In genomic region chr11:46513934-46514342, GRCh38 we compare ENCODE assay signal across 13 cellular contexts.
DNase-seq lines count a peak whose midpoint lies in the region; ATAC-seq, FAIRE-seq and TF ChIP-seq lines count a peak whose summit lies in the region.
"Had no signal": no experiment of that assay in that cellular context is flagged by ENCODE, and none has a peak within 500 bp of the region (broad histone marks: within the 10 kb centered on the region; RNA-seq: fewer than 3 reads in every experiment).

No MANE protein-coding gene starts in this region.

- peaks cover 10% of the 10 kb centered on the region for H3K4me1 Mint-ChIP-seq in activated naive CD8-positive, alpha-beta T cell (ENCODE audit: low read depth)
- H3K4me1 Mint-ChIP-seq in activated naive CD8-positive, alpha-beta T cell treated with anti-CD3 and anti-CD28 coated beads for 36 hours: peaks cover 3% of the 10 kb centered on the region
- peaks cover 5% of the 10 kb centered on the region for H3K4me1 Mint-ChIP-seq in astrocyte (ENCODE audit: low read depth, unreplicated experiment)

- H3K4me2 ChIP-seq in astrocyte (ENCODE audit: low read length): no peak overlapping the region
- peak overlapping the region; percentile 44 for H3K4me2 ChIP-seq in keratinocyte (ENCODE audit: control insufficient read depth, extremely low read depth, insufficient read depth, low read depth, low read length)
- H3K4me2 ChIP-seq: BLaER1 treated with 17β-estradiol and CSF1 and Interleukin-3, amounts not matched to agents 10 nM and 100 nM had no signal

- H3K27me3 Mint-ChIP-seq in activated naive CD8-positive, alpha-beta T cell: no peaks in the 10 kb centered on the region
- H3K27me3 Mint-ChIP-seq in activated naive CD8-positive, alpha-beta T cell treated with anti-CD3 and anti-CD28 coated beads for 36 hours: no peaks in the 10 kb centered on the region
- H3K27me3 Mint-ChIP-seq in astrocyte (ENCODE audit: low read depth, unreplicated experiment): no peaks in the 10 kb centered on the region
- H3K27me3 Mint-ChIP-seq: stimulated activated naive CD8-positive, alpha-beta T cell treated with anti-CD3 and anti-CD28 coated beads, Interleukin-15, Interleukin-2, amounts not matched to agents 100 ng/mL and 50 ng/mL, for 24 hours had no signal

- no peak for TF ChIP-seq CTCF in astrocyte (IDR thresholded peaks at IDR 0.05; ENCODE audit: insufficient read depth, low read depth, low read length)
- no peak for TF ChIP-seq CTCF in keratinocyte (optimal IDR thresholded peaks at IDR 0.05 in 1 of 3, IDR thresholded peaks at IDR 0.05 in 1 of 3, conservative IDR thresholded peaks at IDR 0.05 in 1 of 3; ENCODE audit: extremely low read depth in 1 of 3, insufficient read depth in 2 of 3, low read length in 3 of 3)

- FAIRE-seq in astrocyte (lab: Jason Lieb, UNC) (no peak), keratinocyte (lab: Jason Lieb, UNC) (peak; percentile 95)

- peak overlapping the region; percentile 1 for H3K27ac Mint-ChIP-seq in activated naive CD8-positive, alpha-beta T cell
- no peak overlapping the region for H3K27ac Mint-ChIP-seq in activated naive CD8-positive, alpha-beta T cell treated with anti-CD3 and anti-CD28 coated beads for 36 hours
- H3K27ac Mint-ChIP-seq in astrocyte (ENCODE audit: unreplicated experiment): no peak overlapping the region
- H3K27ac Mint-ChIP-seq: stimulated activated naive CD8-positive, alpha-beta T cell treated with anti-CD3 and anti-CD28 coated beads, Interleukin-15, Interleukin-2, amounts not matched to agents 100 ng/mL and 50 ng/mL, for 24 hours had no signal

- H3K9me1 ChIP-seq in keratinocyte (ENCODE audit: control insufficient read depth, extremely low read depth, insufficient read depth, low read length): no peaks in the 10 kb centered on the region

- H4K20me1 ChIP-seq in astrocyte (ENCODE audit: insufficient read depth, low read length) (peaks cover 51% of the 10 kb centered on the region), keratinocyte (ENCODE audit: control insufficient read depth, extremely low read depth, insufficient read depth, low read length) (peaks cover 7% of the 10 kb centered on the region)

- H2AFZ ChIP-seq in astrocyte (ENCODE audit: low read depth, low read length): no peak overlapping the region
- H2AFZ ChIP-seq in keratinocyte (ENCODE audit: control insufficient read depth, low read length): no peak overlapping the region

- no peak overlapping the region for H3K4me3 Mint-ChIP-seq in activated naive CD8-positive, alpha-beta T cell
- no peak overlapping the region for H3K4me3 Mint-ChIP-seq in activated naive CD8-positive, alpha-beta T cell treated with anti-CD3 and anti-CD28 coated beads for 36 hours
- H3K4me3 Mint-ChIP-seq in astrocyte (ENCODE audit: unreplicated experiment): no peak overlapping the region
- H3K4me3 Mint-ChIP-seq: nephron; stimulated activated naive CD8-positive, alpha-beta T cell treated with anti-CD3 and anti-CD28 coated beads, Interleukin-15, Interleukin-2, amounts not matched to agents 100 ng/mL and 50 ng/mL, for 24 hours had no signal

- no peaks in the 10 kb centered on the region for H3K36me3 ChIP-seq in astrocyte (ENCODE audit: insufficient read depth, low read length)
- peaks cover 0 to 6% of the 10 kb centered on the region in 2 experiments for H3K36me3 ChIP-seq in keratinocyte (ENCODE audit: control insufficient read depth in 2 of 2, extremely low read depth in 1 of 2, insufficient read depth in 2 of 2, low read length in 2 of 2)

- H3K9ac ChIP-seq in astrocyte (ENCODE audit: low read length) (no peak overlapping the region), keratinocyte (ENCODE audit: control insufficient read depth, extremely low read depth, insufficient read depth, low read length) (no peak overlapping the region)
- H3K9ac ChIP-seq: BLaER1 treated with 17β-estradiol and CSF1 and Interleukin-3, amounts not matched to agents 10 nM and 100 nM had no signal

- no peaks in the 10 kb centered on the region for H3K9me3 Mint-ChIP-seq in activated naive CD8-positive, alpha-beta T cell (ENCODE audit: low read depth)
- no peaks in the 10 kb centered on the region for H3K9me3 Mint-ChIP-seq in activated naive CD8-positive, alpha-beta T cell treated with anti-CD3 and anti-CD28 coated beads for 36 hours
- H3K9me3 Mint-ChIP-seq in astrocyte (ENCODE audit: unreplicated experiment): no peaks in the 10 kb centered on the region
- H3K9me3 Mint-ChIP-seq: nephron; stimulated activated naive CD8-positive, alpha-beta T cell treated with anti-CD3 and anti-CD28 coated beads, Interleukin-15, Interleukin-2, amounts not matched to agents 100 ng/mL and 50 ng/mL, for 24 hours had no signal

- no peaks in the 10 kb centered on the region for H3K27me3 ChIP-seq in astrocyte (ENCODE audit: insufficient read depth, low read length)
- no peaks in the 10 kb centered on the region for H3K27me3 ChIP-seq in keratinocyte (ENCODE audit: control insufficient read depth, extremely low read depth, insufficient read depth, low read length)
- H3K27me3 ChIP-seq: BLaER1 treated with 17β-estradiol and CSF1 and Interleukin-3, amounts not matched to agents 10 nM and 100 nM had no signal

- H3K9me3 ChIP-seq in astrocyte (ENCODE audit: insufficient read depth, low read depth, low read length): no peaks in the 10 kb centered on the region
- no peaks in the 10 kb centered on the region for H3K9me3 ChIP-seq in keratinocyte (ENCODE audit: control insufficient read depth, low read depth, low read length)

- no peaks in the 10 kb centered on the region for H3K4me1 ChIP-seq in astrocyte (ENCODE audit: insufficient read depth, low read length)
- H3K4me1 ChIP-seq in keratinocyte (ENCODE audit: control insufficient read depth, extremely low read depth, insufficient read depth, low read length): peaks cover 22% of the 10 kb centered on the region

- peaks cover 31% of the 10 kb centered on the region for H3K79me2 ChIP-seq in astrocyte (ENCODE audit: insufficient read depth, low read length)
- H3K79me2 ChIP-seq in keratinocyte (ENCODE audit: control insufficient read depth, insufficient read depth, low read length): peaks cover 30% of the 10 kb centered on the region

- DNase-seq in activated naive CD8-positive, alpha-beta T cell treated with anti-CD3 and anti-CD28 coated beads for 36 hours: no peak
- DNase-seq in astrocyte (ENCODE audit: low read depth) (peak; percentile 49), keratinocyte (ENCODE audit: low read depth, low spot score) (peak; percentile 86), RKO (ENCODE audit: low spot score) (no peak), amniotic stem cell (lab: John Stamatoyannopoulos, UW) (no peak)
- DNase-seq: cortex of kidney, T-helper 9 cell had no signal

- H3K27ac ChIP-seq in astrocyte (ENCODE audit: low read depth, low read length) (no peak overlapping the region), keratinocyte (ENCODE audit: control insufficient read depth, insufficient read depth, low read length) (peak overlapping the region; percentile 19)
- H3K27ac ChIP-seq: BLaER1 treated with 17β-estradiol and CSF1 and Interleukin-3, amounts not matched to agents 10 nM and 100 nM had no signal

- H3K4me3 ChIP-seq in astrocyte (ENCODE audit: insufficient read depth, low read depth, low read length) (no peak overlapping the region), keratinocyte (ENCODE audit: control insufficient read depth in 2 of 3, extremely low read depth in 1 of 3, insufficient read depth in 2 of 3, low read depth in 1 of 3, low read length in 3 of 3) (no peak overlapping the region)
- H3K4me3 ChIP-seq: BLaER1 treated with 17β-estradiol and CSF1 and Interleukin-3, amounts not matched to agents 10 nM and 100 nM had no signal

- no peak for ATAC-seq in GM19328 (IDR thresholded peaks at IDR 0.05; ENCODE audit: unreplicated experiment)
- ATAC-seq in GM21576 (IDR thresholded peaks at IDR 0.05; ENCODE audit: unreplicated experiment): no peak

- dilution Hi-C loops in keratinocyte (cut with MboI; ENCODE audit: extremely low pct_ligation_motif_present, low sequenced_read_pairs): no loop called here

- peaks cover 2% of the 10 kb centered on the region for H3K36me3 Mint-ChIP-seq in activated naive CD8-positive, alpha-beta T cell
- H3K36me3 Mint-ChIP-seq in activated naive CD8-positive, alpha-beta T cell treated with anti-CD3 and anti-CD28 coated beads for 36 hours: peaks cover 3% of the 10 kb centered on the region
- H3K36me3 Mint-ChIP-seq in astrocyte (ENCODE audit: low read depth, unreplicated experiment): peaks cover 5% of the 10 kb centered on the region

Comparison
In these comparisons a context has a peak if more than half of its experiments do, and no peak if none do; other contexts are left out.
1. DNase-seq: peak in astrocyte (single experiment) and keratinocyte (single experiment); none in activated naive CD8-positive, alpha-beta T cell treated with anti-CD3 and anti-CD28 coated beads for 36 hours (single experiment), RKO (single experiment) and amniotic stem cell (single experiment).